15 cellular contexts compared by ENCODE assay signal in the genomic region with DNA sequence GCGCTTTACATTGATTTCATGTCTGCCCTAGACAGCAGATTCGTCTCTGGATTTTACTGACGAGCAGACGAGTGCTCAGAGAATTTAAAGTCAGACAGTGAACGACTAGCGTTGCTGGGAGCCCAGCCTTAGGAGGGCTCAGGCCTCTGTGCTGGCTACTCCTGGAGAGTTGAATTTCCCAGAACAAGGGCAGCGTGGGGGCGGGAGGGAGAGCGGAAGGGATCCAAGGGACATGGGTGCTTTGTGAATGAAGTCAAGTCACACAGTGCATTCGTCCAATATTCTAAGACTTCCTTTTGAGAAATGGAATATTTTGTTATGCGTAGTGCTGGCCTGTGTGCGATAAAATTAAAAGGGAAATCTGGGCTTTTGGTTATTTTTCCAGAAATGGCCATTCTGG.
DNase-seq lines count a peak whose midpoint lies in the region; ATAC-seq and TF ChIP-seq lines count a peak whose summit lies in the region.
"Had no signal": no experiment of that assay in that cellular context is flagged by ENCODE, and none has a peak within 500 bp of the region (broad histone marks: within the 10 kb centered on the region; RNA-seq: fewer than 3 reads in every experiment).

No MANE protein-coding gene starts in this region.

- H3K36me3 ChIP-seq in smooth muscle cell (ENCODE audit: low read depth) = no peaks in the 10 kb centered on the region
- H3K36me3 ChIP-seq: BLaER1 treated with 17β-estradiol and CSF1 and Interleukin-3, amounts not matched to agents 10 nM and 100 nM had no signal

- H3K9me3 ChIP-seq in right cardiac atrium (ENCODE audit: control insufficient read depth, low read length) = no peaks in the 10 kb centered on the region
- no peaks in the 10 kb centered on the region for H3K9me3 ChIP-seq in smooth muscle cell (replicated peaks; ENCODE audit: low read depth)
- H3K9me3 ChIP-seq: BLaER1 treated with 17β-estradiol and CSF1 and Interleukin-3, amounts not matched to agents 10 nM and 100 nM had no signal

- H3F3A ChIP-seq in smooth muscle cell (ENCODE audit: low read depth) = peaks cover 4% of the 10 kb centered on the region

- H3K4me3 ChIP-seq in right cardiac atrium (ENCODE audit: low read length) (no peak overlapping the region), smooth muscle cell (no peak overlapping the region)
- H3K4me3 ChIP-seq: BLaER1 treated with 17β-estradiol and CSF1 and Interleukin-3, amounts not matched to agents 10 nM and 100 nM; GM23248 had no signal

- no peaks in the 10 kb centered on the region for H4K20me1 ChIP-seq in smooth muscle cell (ENCODE audit: low read depth)
- H4K20me1 ChIP-seq: BLaER1 treated with 17β-estradiol and CSF1 and Interleukin-3, amounts not matched to agents 10 nM and 100 nM had no signal

- H3K4me2 ChIP-seq in smooth muscle cell = no peak overlapping the region
- H3K4me2 ChIP-seq: BLaER1 treated with 17β-estradiol and CSF1 and Interleukin-3, amounts not matched to agents 10 nM and 100 nM had no signal

- H3K4me1 ChIP-seq in right cardiac atrium (ENCODE audit: control insufficient read depth, insufficient read depth, low read length) = no peaks in the 10 kb centered on the region
- H3K4me1 ChIP-seq in smooth muscle cell (ENCODE audit: low read depth) = peaks cover 4% of the 10 kb centered on the region
- H3K4me1 ChIP-seq: BLaER1 treated with 17β-estradiol and CSF1 and Interleukin-3, amounts not matched to agents 10 nM and 100 nM had no signal

- H3K9ac ChIP-seq in smooth muscle cell (ENCODE audit: low read depth) = no peak overlapping the region
- H3K9ac ChIP-seq: BLaER1 treated with 17β-estradiol and CSF1 and Interleukin-3, amounts not matched to agents 10 nM and 100 nM; GM23248 had no signal

- H3K27ac ChIP-seq in right cardiac atrium (ENCODE audit: low read length) = no peak overlapping the region
- peak overlapping the region; percentile 75 for H3K27ac ChIP-seq in smooth muscle cell (ENCODE audit: low read depth)
- H3K27ac ChIP-seq: BLaER1 treated with 17β-estradiol and CSF1 and Interleukin-3, amounts not matched to agents 10 nM and 100 nM; GM23248; HL-60 had no signal

- peak; percentile 54 for DNase-seq in left cardiac atrium
- no peak for DNase-seq in Right ventricle myocardium inferior (ENCODE audit: missing footprints)
- peak; percentile 50 to 80 (median 78) for DNase-seq in right cardiac atrium
- no peak for DNase-seq in smooth muscle cell (lab: John Stamatoyannopoulos, UW; ENCODE audit: unreplicated experiment)
- DNase-seq in putamen (ENCODE audit: low spot score) = no peak
- no peak for DNase-seq in cortex of kidney (lab: John Stamatoyannopoulos, UW)
- DNase-seq: ACHN; Calu3; CD4-positive, CD25-positive, alpha-beta regulatory T cell; DMS 273 treated with DMSO at 0.1 percent for 48 hours; GM23248 had no signal

- peak overlapping the region; percentile 36 for H2AFZ ChIP-seq in smooth muscle cell (ENCODE audit: low read depth)
- H2AFZ ChIP-seq: GM23248 had no signal

- H3K79me2 ChIP-seq in smooth muscle cell (ENCODE audit: low read depth) = no peaks in the 10 kb centered on the region

- no peak for TF ChIP-seq CTCF in smooth muscle cell (IDR thresholded peaks at IDR 0.05; ENCODE audit: borderline replicate concordance, insufficient read depth, poor library complexity, severe bottlenecking)

- intact Hi-C loops in left cardiac atrium (cut with DNase I) = no loop called here
- intact Hi-C loops in Right ventricle myocardium inferior (cut with DNase I) = no loop called here
- intact Hi-C loops in right cardiac atrium (cut with DNase I) = loop anchor here in 1 of 4 donors (10.0 kb wide), 1 partner anchor 169 kb away; no protein-coding TSS in a partner anchor

- WGBS in right cardiac atrium = 63% methylated on average over 12 of the region's 12 CpGs
- 60% methylated on average over 12 of the region's 12 CpGs for WGBS in smooth muscle cell (ENCODE audit: low lambda C conversion rate)

- ATAC-seq in left cardiac atrium (peak; percentile 49 to 81), Right ventricle myocardium inferior (no peak), right cardiac atrium (peak; percentile 55 to 81), GM21447 (IDR thresholded peaks at IDR 0.05; ENCODE audit: unreplicated experiment) (no peak)
- ATAC-seq: HCT116 had no signal

- H3K27me3 ChIP-seq in right cardiac atrium (ENCODE audit: control insufficient read depth, insufficient read depth) (no peaks in the 10 kb centered on the region), smooth muscle cell (ENCODE audit: low read depth) (no peaks in the 10 kb centered on the region)
- H3K27me3 ChIP-seq: BLaER1 treated with 17β-estradiol and CSF1 and Interleukin-3, amounts not matched to agents 10 nM and 100 nM had no signal

Comparison
In these comparisons a context has a peak if more than half of its experiments do, and no peak if none do; other contexts are left out.
1. ATAC-seq: peak in left cardiac atrium (2 of 2) and right cardiac atrium (2 of 2); none in Right ventricle myocardium inferior (single experiment) and GM21447 (single experiment).
2. DNase-seq: peak in left cardiac atrium (single experiment) and right cardiac atrium (3 of 3); none in Right ventricle myocardium inferior (single experiment), smooth muscle cell (single experiment), putamen (single experiment) and cortex of kidney (single experiment).